In the genomic region with DNA sequence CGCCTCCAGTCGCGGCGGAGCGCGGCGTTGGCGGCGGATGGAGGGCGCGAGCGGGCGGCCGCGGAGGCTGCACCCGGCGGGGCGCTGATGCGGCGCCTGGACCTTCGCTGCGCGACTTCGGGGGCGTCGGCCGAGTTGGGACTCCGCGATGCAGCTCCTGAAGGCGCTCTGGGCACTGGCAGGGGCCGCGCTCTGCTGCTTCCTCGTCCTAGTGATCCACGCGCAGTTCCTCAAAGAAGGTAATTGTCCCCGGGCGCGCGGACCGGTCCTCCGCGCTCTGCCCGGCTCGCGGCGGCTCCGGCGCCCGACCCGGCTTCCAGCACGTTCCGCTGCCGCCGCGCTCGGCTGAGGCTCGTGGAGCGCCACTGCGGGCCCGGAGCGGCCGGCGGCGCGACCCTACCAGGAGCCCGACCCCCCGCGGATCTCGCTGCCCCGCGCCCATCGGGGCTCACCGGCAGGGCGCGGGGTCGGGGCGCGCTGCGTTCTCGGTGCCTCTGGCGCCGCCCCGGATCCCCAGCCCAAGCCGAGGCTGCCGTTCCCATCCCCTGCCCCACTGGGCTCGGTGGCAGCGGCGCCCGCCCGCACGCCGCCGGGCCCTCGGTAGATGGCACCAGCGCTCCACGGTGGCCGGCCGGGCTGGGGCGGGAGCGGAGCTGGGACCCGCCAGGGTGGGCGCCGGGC, we compare ENCODE assay signal across 9 cellular contexts.
A peak's percentile ranks its signal among the peaks of the same experiment; 100 is the strongest.
DNase-seq lines count a peak whose midpoint lies in the region; ATAC-seq, FAIRE-seq and TF ChIP-seq lines count a peak whose summit lies in the region.
"Had no signal": no experiment of that assay in that cellular context is flagged by ENCODE, and none has a peak within 500 bp of the region (broad histone marks: within the 10 kb centered on the region; RNA-seq: fewer than 3 reads in every experiment).

No MANE protein-coding gene starts in this region.

- FAIRE-seq in endothelial cell of umbilical vein (lab: Jason Lieb, UNC): no peak
- FAIRE-seq: colon had no signal

- H3K4me1 ChIP-seq in endothelial cell of umbilical vein (ENCODE audit: control insufficient read depth, extremely low read depth, insufficient read depth, low read length): no peaks in the 10 kb centered on the region
- no peaks in the 10 kb centered on the region for H3K4me1 ChIP-seq in neuron (ENCODE audit: insufficient read depth, low read length)

- H3K79me2 ChIP-seq in endothelial cell of umbilical vein (ENCODE audit: control insufficient read depth, insufficient read depth, low read length): no peaks in the 10 kb centered on the region

- H3K9me1 ChIP-seq in endothelial cell of umbilical vein (replicated peaks; ENCODE audit: control insufficient read depth, extremely low read depth, insufficient read depth, low read length): no peaks in the 10 kb centered on the region

- H2AFZ ChIP-seq in endothelial cell of umbilical vein (ENCODE audit: low read depth, low read length): no peak overlapping the region
- H2AFZ ChIP-seq in neuron (ENCODE audit: low read depth, low read length): peak overlapping the region; percentile 30

- no TSS peak for BruUV-seq in endothelial cell of umbilical vein (replicated peaks; lab: Mats Ljungman, UMichigan)

- peaks cover 12 to 15% of the 10 kb centered on the region in 2 experiments for H3K27me3 ChIP-seq in endothelial cell of umbilical vein (ENCODE audit: control insufficient read depth in 2 of 2, insufficient read depth in 2 of 2, low read length in 2 of 2)
- peaks cover 48% of the 10 kb centered on the region for H3K27me3 ChIP-seq in neuron (ENCODE audit: insufficient read depth, low read length)

- TF ChIP-seq CTCF in AG10803 (conservative IDR thresholded peaks at IDR 0.05; ENCODE audit: low read length): peak; percentile 23; the same call in 1 of the 2 replicates
- peak in 1 of 2 donors; percentile 14 for TF ChIP-seq CTCF in endothelial cell of umbilical vein (IDR thresholded peaks at IDR 0.05; ENCODE audit: extremely low read depth in 1 of 2, insufficient read depth in 1 of 2, low read depth in 1 of 2, low read length in 2 of 2)

- no peaks in the 10 kb centered on the region for H3K9me3 ChIP-seq in endothelial cell of umbilical vein (replicated peaks; ENCODE audit: control insufficient read depth, insufficient read depth, low read length)
- no peaks in the 10 kb centered on the region for H3K9me3 ChIP-seq in neuron (ENCODE audit: low read length)

- H3K36me3 ChIP-seq in endothelial cell of umbilical vein (ENCODE audit: control insufficient read depth in 2 of 2, extremely low read depth in 1 of 2, insufficient read depth in 2 of 2, low read length in 2 of 2) (no peaks in the 10 kb centered on the region), neuron (ENCODE audit: insufficient read depth, low read length) (no peaks in the 10 kb centered on the region)

- intact Hi-C loops in endothelial cell of umbilical vein (cut with micrococcal nuclease): loop anchor here (10.0 kb wide), 2 partner anchors 728 to 1148 kb away; no protein-coding TSS in a partner anchor

- no peak for TF ChIP-seq POLR2A in endothelial cell of umbilical vein (IDR thresholded peaks at IDR 0.05; ENCODE audit: low read depth, low read length)

- POLR2A ChIA-PET in endothelial cell of umbilical vein (lab: Charles Lee): no interaction called here

- no peak overlapping the region for H3K9ac ChIP-seq in endothelial cell of umbilical vein (replicated peaks; ENCODE audit: extremely low read depth, insufficient read depth, low read length)

- no peak overlapping the region for H3K27ac ChIP-seq in endothelial cell of umbilical vein (ENCODE audit: insufficient read depth, low read depth, low read length)

- CTCF ChIA-PET in endothelial cell of umbilical vein (lab: Charles Lee): interaction anchor here (0.8 to 1.1 kb wide), 3 partner anchors 1056 to 1148 kb away, joined by 4 to 5 read pairs (median 5); no protein-coding TSS in a partner anchor

- H4K20me1 ChIP-seq in endothelial cell of umbilical vein (replicated peaks; ENCODE audit: control insufficient read depth, extremely low read depth, insufficient read depth, low read length): no peaks in the 10 kb centered on the region

- ATAC-seq in HG03439 (IDR thresholded peaks at IDR 0.05; ENCODE audit: unreplicated experiment): no peak
- no peak for ATAC-seq in HG03039 (IDR thresholded peaks at IDR 0.05; ENCODE audit: unreplicated experiment)

- H3K4me2 ChIP-seq in endothelial cell of umbilical vein (ENCODE audit: insufficient read depth, low read length): no peak overlapping the region

- DNase-seq in AG10803 (ENCODE audit: low read depth): peak; percentile 25
- DNase-seq in NCI-H1105 treated with DMSO at 0.1 percent for 48 hours (lab: John Stamatoyannopoulos, UW): peak; percentile 10
- DNase-seq in endothelial cell of umbilical vein (ENCODE audit: low read depth, low spot score): no peak
- no peak for DNase-seq in cortex of kidney (lab: John Stamatoyannopoulos, UW)
- DNase-seq in SHP77 treated with DMSO at 0.1 percent for 48 hours (lab: John Stamatoyannopoulos, UW): no peak

- dilution Hi-C loops in endothelial cell of umbilical vein (cut with MboI; ENCODE audit: extremely low pct_ligation_motif_present, low sequenced_read_pairs): no loop called here

- H3K4me3 ChIP-seq in AG10803 (ENCODE audit: low read length) (peak overlapping the region; percentile 30; the same call in 1 of the 2 replicates), endothelial cell of umbilical vein (replicated peaks in 1 of 3; ENCODE audit: insufficient read depth in 1 of 3, low read depth in 1 of 3, low read length in 3 of 3) (no peak overlapping the region), neuron (ENCODE audit: low read length) (peak overlapping the region; percentile 34)

TF ChIP-seq in endothelial cell of umbilical vein, 7 proteins besides CTCF, POLR2A, EP300 and RAD21:
- TF ChIP-seq POLR2AphosphoS5 (IDR thresholded peaks at IDR 0.05; ENCODE audit: insufficient read depth, low read depth, low read length) (no peak), MAX (IDR thresholded peaks at IDR 0.05; ENCODE audit: insufficient read depth, insufficient read length) (no peak), EZH2 (IDR thresholded peaks at IDR 0.05; ENCODE audit: borderline replicate concordance, low read depth, low read length, severe bottlenecking) (peak; percentile 59), GATA2 (IDR thresholded peaks at IDR 0.05; ENCODE audit: insufficient read depth, insufficient read length, low read depth, low read length) (no peak)

Comparison
In these comparisons a context has a peak if more than half of its experiments do, and no peak if none do; other contexts are left out.
1. DNase-seq: peak in AG10803 (single experiment) and NCI-H1105 treated with DMSO at 0.1 percent for 48 hours (single experiment); none in endothelial cell of umbilical vein (single experiment), cortex of kidney (single experiment) and SHP77 treated with DMSO at 0.1 percent for 48 hours (single experiment).
2. H3K4me3 ChIP-seq: peak in AG10803 (single experiment) and neuron (single experiment); none in endothelial cell of umbilical vein (0 of 3).